Comparison of ENCODE assay signal across 8 cellular contexts in the genomic region with DNA sequence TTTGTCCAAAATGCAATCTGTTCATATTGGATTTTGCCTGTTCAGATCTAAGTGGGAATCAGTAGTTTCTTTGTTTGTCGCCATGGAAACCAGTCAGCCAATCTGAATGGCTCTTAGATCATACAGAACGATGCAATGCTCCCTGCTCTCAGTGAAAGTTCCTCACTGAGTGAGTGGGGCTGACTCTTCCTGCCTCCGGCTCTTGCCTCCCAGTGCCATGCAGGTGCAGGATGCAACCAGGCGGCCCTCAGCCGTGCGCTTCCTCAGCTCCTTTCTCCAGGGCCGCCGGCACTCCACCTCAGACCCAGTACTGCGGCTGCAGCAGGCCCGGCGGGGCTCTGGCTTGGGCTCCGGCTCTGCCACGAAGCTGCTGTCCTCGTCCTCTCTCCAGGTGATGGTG. TPM values are rescaled to one million over a fixed set of nuclear protein-coding genes. Genes with fewer than 3 reads are reported as not detected.
A peak's percentile ranks its signal among the peaks of the same experiment; 100 is the strongest.
DNase-seq lines count a peak whose midpoint lies in the region; ATAC-seq and TF ChIP-seq lines count a peak whose summit lies in the region.

A gene with protein sequence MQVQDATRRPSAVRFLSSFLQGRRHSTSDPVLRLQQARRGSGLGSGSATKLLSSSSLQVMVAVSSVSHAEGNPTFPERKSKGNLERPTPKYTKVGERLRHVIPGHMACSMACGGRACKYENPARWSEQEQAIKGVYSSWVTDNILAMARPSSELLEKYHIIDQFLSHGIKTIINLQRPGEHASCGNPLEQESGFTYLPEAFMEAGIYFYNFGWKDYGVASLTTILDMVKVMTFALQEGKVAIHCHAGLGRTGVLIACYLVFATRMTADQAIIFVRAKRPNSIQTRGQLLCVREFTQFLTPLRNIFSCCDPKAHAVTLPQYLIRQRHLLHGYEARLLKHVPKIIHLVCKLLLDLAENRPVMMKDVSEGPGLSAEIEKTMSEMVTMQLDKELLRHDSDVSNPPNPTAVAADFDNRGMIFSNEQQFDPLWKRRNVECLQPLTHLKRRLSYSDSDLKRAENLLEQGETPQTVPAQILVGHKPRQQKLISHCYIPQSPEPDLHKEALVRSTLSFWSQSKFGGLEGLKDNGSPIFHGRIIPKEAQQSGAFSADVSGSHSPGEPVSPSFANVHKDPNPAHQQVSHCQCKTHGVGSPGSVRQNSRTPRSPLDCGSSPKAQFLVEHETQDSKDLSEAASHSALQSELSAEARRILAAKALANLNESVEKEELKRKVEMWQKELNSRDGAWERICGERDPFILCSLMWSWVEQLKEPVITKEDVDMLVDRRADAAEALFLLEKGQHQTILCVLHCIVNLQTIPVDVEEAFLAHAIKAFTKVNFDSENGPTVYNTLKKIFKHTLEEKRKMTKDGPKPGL (plus strand): TSS at position 151 of the 400 bp plus-strand sequence. CDS start 67 bp downstream, at position 218.

- no peak within 1 kb of the TSS for H2AFZ ChIP-seq in neural cell (ENCODE audit: low read depth, low read length)

- TF ChIP-seq CTCF in neural cell (IDR thresholded peaks at IDR 0.05; ENCODE audit: poor library complexity, severe bottlenecking) (no peak), esophagus squamous epithelium (IDR thresholded peaks at IDR 0.05) (no peak)

- no peaks in the 10 kb centered on the region for H3K36me3 ChIP-seq in neural cell (ENCODE audit: insufficient read depth, low read length)
- peaks cover 0 to 6% (median 0%) of the 10 kb centered on the region in 3 donors for H3K36me3 ChIP-seq in esophagus squamous epithelium

- H3K4me3 ChIP-seq in neural cell (ENCODE audit: low read length) (peak within 1 kb of the TSS; percentile 70), esophagus squamous epithelium (no peak within 1 kb of the TSS)

- H3K79me2 ChIP-seq in neural cell (replicated peaks; ENCODE audit: insufficient read depth, low read length): no peaks in the 10 kb centered on the region

- TF ChIP-seq EP300 in neural cell (conservative IDR thresholded peaks at IDR 0.05; ENCODE audit: poor library complexity, severe bottlenecking): no peak

- H3F3A ChIP-seq in neural cell (ENCODE audit: insufficient read depth, low read length, poor library complexity, severe bottlenecking): peaks cover 3% of the 10 kb centered on the region

- no peaks in the 10 kb centered on the region for H3K9me2 ChIP-seq in neural cell (ENCODE audit: insufficient read depth, low read length)

- H3K27me3 ChIP-seq in neural cell (ENCODE audit: insufficient read depth, low read depth, low read length): no peaks in the 10 kb centered on the region
- no peaks in the 10 kb centered on the region for H3K27me3 ChIP-seq in esophagus squamous epithelium

- H3K9ac ChIP-seq in neural cell (ENCODE audit: low read length): peak within 1 kb of the TSS; percentile 67

- 79 to 80% methylated on average over 5 to 12 of the region's 14 CpGs for WGBS in esophagus squamous epithelium, 2 donors

- peak; percentile 32 for DNase-seq in Daoy (ENCODE audit: low read depth)
- DNase-seq in NCI-H2227 treated with DMSO at 0.1 percent for 48 hours (lab: John Stamatoyannopoulos, UW): peak; percentile 48
- peak; percentile 66 for DNase-seq in fibroblast of gingiva (ENCODE audit: low read depth)
- no peak for DNase-seq in activated gamma-delta T cell treated with Interleukin-2 at 50 U/mL for 16 hours
- DNase-seq in esophagus squamous epithelium (lab: John Stamatoyannopoulos, UW): no peak
- no peak for DNase-seq in stimulated activated CD4-positive, alpha-beta T cell treated with anti-CD3 and anti-CD28 coated beads, Interleukin-4, amount 100 ng/mL, for 1 hour

- intact Hi-C loops in esophagus squamous epithelium (cut with DNase I): no loop called here

- peaks cover 0 to 30% (median 19%) of the 10 kb centered on the region in 3 donors for H3K4me1 ChIP-seq in esophagus squamous epithelium

- ATAC-seq in GM21723 (IDR thresholded peaks at IDR 0.05; ENCODE audit: unreplicated experiment): no peak

- H3K9me3 ChIP-seq in neural cell (ENCODE audit: low read length) (no peaks in the 10 kb centered on the region), esophagus squamous epithelium (no peaks in the 10 kb centered on the region)

- TF ChIP-seq RAD21 in neural cell (conservative IDR thresholded peaks at IDR 0.05): peak; percentile 42

- no peak for TF ChIP-seq POLR2A in esophagus squamous epithelium (IDR thresholded peaks at IDR 0.05)

- H3K27ac ChIP-seq in neural cell (ENCODE audit: low read length) (peak within 1 kb of the TSS; percentile 82), esophagus squamous epithelium (no peak within 1 kb of the TSS)

- peak within 1 kb of the TSS; percentile 83 for H3K4me2 ChIP-seq in neural cell (ENCODE audit: low read length)

- no peaks in the 10 kb centered on the region for H4K20me1 ChIP-seq in neural cell (ENCODE audit: insufficient read depth)

TF ChIP-seq in neural cell, 6 proteins besides CTCF, POLR2A, EP300 and RAD21:
- TF ChIP-seq EZH2 (IDR thresholded peaks at IDR 0.05; ENCODE audit: borderline replicate concordance, insufficient read depth, low read length, poor library complexity, severe bottlenecking) (no peak), POLR2AphosphoS5 (IDR thresholded peaks at IDR 0.05) (peak; percentile 92), MXI1 (conservative IDR thresholded peaks at IDR 0.05; ENCODE audit: poor library complexity, severe bottlenecking) (peak; percentile 78), TAF1 (IDR thresholded peaks at IDR 0.05; ENCODE audit: low read depth) (peak; percentile 77)
- TF ChIP-seq, protein P1, sequence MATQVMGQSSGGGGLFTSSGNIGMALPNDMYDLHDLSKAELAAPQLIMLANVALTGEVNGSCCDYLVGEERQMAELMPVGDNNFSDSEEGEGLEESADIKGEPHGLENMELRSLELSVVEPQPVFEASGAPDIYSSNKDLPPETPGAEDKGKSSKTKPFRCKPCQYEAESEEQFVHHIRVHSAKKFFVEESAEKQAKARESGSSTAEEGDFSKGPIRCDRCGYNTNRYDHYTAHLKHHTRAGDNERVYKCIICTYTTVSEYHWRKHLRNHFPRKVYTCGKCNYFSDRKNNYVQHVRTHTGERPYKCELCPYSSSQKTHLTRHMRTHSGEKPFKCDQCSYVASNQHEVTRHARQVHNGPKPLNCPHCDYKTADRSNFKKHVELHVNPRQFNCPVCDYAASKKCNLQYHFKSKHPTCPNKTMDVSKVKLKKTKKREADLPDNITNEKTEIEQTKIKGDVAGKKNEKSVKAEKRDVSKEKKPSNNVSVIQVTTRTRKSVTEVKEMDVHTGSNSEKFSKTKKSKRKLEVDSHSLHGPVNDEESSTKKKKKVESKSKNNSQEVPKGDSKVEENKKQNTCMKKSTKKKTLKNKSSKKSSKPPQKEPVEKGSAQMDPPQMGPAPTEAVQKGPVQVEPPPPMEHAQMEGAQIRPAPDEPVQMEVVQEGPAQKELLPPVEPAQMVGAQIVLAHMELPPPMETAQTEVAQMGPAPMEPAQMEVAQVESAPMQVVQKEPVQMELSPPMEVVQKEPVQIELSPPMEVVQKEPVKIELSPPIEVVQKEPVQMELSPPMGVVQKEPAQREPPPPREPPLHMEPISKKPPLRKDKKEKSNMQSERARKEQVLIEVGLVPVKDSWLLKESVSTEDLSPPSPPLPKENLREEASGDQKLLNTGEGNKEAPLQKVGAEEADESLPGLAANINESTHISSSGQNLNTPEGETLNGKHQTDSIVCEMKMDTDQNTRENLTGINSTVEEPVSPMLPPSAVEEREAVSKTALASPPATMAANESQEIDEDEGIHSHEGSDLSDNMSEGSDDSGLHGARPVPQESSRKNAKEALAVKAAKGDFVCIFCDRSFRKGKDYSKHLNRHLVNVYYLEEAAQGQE (IDR thresholded peaks at IDR 0.05; ENCODE audit: borderline replicate concordance): peak; percentile 82
TF ChIP-seq in neural cell: peak in this region for 4.

RNA-seq across cellular contexts. Expression of the gene that starts here (rescaled TPM):
- total RNA-seq in Daoy (2014; rRNA removed; shearing (Covaris generic)): 8.6 and 10.6 TPM in 2 replicates
- polyA plus RNA-seq in neural cell: 23.7 and 27.8 TPM in 2 replicates
- 49.9 and 58.2 TPM in 2 replicates for polyA minus RNA-seq in neural cell
- 1 to 10 TPM; 2.1 to 8.2 (median 3.3) TPM for total RNA-seq in esophagus squamous epithelium

Comparison
In these comparisons a context has a peak if more than half of its experiments do, and no peak if none do; other contexts are left out.
1. DNase-seq: peak in Daoy (single experiment), NCI-H2227 treated with DMSO at 0.1 percent for 48 hours (single experiment) and fibroblast of gingiva (single experiment); none in activated gamma-delta T cell treated with Interleukin-2 at 50 U/mL for 16 hours (single experiment), esophagus squamous epithelium (single experiment) and stimulated activated CD4-positive, alpha-beta T cell treated with anti-CD3 and anti-CD28 coated beads, Interleukin-4, amount 100 ng/mL, for 1 hour (single experiment).